10 cellular contexts compared by ENCODE assay signal in the genomic region with DNA sequence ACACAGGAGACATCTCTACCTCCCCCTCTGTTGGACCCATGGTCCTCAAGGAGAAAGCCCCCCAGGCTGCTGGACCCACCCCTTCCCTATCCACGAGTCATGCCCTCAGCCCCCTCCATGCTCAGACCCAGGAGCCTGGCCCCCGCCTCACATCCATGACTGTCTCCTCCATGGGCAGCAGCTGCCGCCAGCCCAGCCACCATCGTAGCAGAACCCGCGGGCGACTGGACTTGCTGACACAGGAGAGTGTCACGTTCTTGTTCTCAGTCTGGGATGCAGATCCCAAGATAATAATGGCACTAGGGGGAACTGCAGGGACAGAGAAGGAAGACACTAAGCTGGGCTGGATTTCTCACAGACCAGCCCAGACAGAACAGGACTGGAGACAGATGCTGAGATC. TPM values are rescaled to one million over a fixed set of nuclear protein-coding genes. Genes with fewer than 3 reads are reported as not detected.
"Had no signal": no experiment of that assay in that cellular context is flagged by ENCODE, and none has a peak within 500 bp of the region (broad histone marks: within the 10 kb centered on the region; RNA-seq: fewer than 3 reads in every experiment).

No MANE protein-coding gene starts in this region.

- H3K36me3 Mint-ChIP-seq: IgD-negative memory B cell had no signal

- H3K27ac Mint-ChIP-seq: GM23338, HFFc6, IgD-negative memory B cell had no signal

- H3K27ac ChIP-seq: HL-60 had no signal

- H3K36me3 ChIP-seq: HAP-1 had no signal

- DNase-seq: HFFc6 had no signal

- ATAC-seq: GM23338, HCT116, HepG2 had no signal

- H3K4me1 ChIP-seq: HAP-1 had no signal

- H3K9me3 ChIP-seq: HAP-1 had no signal

- H3K4me2 ChIP-seq: GM23338 had no signal

- H3K4me3 ChIP-seq: GM23338, HAP-1 had no signal

- H2AFZ ChIP-seq: GM23338 had no signal

- H3K4me3 Mint-ChIP-seq: GM23338, HFFc6, IgD-negative memory B cell had no signal

RNA-seq across cellular contexts. Expression of gene NPHS1, which starts 3.8 kb away (rescaled TPM):
- total RNA-seq: H4, H7, HepG2, HFFc6, HT1080 had no signal
- polyA plus RNA-seq: HepG2, IgD-negative memory B cell had no signal

RNA-seq across cellular contexts. Expression of gene KIRREL2, which starts 8.2 kb away (rescaled TPM):
- total RNA-seq: HT1080 had no signal
- polyA plus RNA-seq: IgD-negative memory B cell had no signal

RNA-seq across cellular contexts. Expression of gene APLP1, which starts 19.9 kb away (rescaled TPM):
- polyA plus RNA-seq: IgD-negative memory B cell had no signal

RNA-seq across cellular contexts. Expression of gene PRODH2, which starts 35.8 kb away (rescaled TPM):
- total RNA-seq: GM23338, H4, H7, HFFc6, HT1080 had no signal
- polyA plus RNA-seq: GM23338, IgD-negative memory B cell had no signal
